ENCODE assay signal across 11 cellular contexts in the genomic region with DNA sequence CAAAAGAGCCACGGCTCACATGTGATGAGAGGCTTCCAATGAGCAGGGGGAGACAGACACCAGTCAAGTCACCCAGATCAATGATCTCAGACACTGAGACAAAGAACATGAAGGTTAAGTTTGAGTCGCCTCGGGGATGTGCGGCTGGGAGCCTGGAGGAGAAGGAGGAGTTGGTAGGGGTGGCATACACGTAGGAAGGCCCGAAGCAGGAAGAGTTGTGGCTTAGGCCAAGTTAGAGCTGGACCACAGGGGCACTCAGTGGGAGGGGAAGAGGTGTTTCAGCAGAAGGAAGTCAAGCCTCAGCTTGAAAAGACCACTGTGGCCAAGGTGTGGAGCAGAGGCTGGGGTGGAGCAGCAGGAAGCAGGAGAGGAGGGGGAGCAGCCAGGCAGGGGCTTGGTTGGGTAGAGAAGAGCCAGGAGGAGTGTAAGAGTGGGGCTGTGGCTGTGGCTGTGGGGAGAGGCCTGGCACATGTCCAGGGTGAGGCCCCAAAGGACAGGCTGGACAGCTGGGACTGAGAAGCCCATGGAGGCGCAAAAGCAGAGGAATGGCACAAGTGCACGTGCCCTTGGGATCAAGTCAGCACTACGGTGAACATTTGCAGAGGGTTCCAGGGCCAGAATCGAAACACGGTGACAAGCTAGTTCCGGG. TPM values are rescaled to one million over a fixed set of nuclear protein-coding genes. Genes with fewer than 3 reads are reported as not detected.
DNase-seq lines count a peak whose midpoint lies in the region; ATAC-seq and TF ChIP-seq lines count a peak whose summit lies in the region.
"Had no signal": no experiment of that assay in that cellular context is flagged by ENCODE, and none has a peak within 500 bp of the region (broad histone marks: within the 10 kb centered on the region; RNA-seq: fewer than 3 reads in every experiment).

No MANE protein-coding gene starts in this region.

- TF ChIP-seq CTCF in adrenal gland (IDR thresholded peaks at IDR 0.05): no peak

- H3K27ac ChIP-seq in KOPT-K1 (ENCODE audit: low read depth, low read length, poor library complexity, severe bottlenecking): peak overlapping the region; percentile 53
- no peak overlapping the region for H3K27ac ChIP-seq in adrenal gland

- peak overlapping the region; percentile 66 for H3K27ac Mint-ChIP-seq in activated naive CD8-positive, alpha-beta T cell treated with anti-CD3 and anti-CD28 coated beads for 36 hours
- peak overlapping the region; percentile 84 to 95 for H3K27ac Mint-ChIP-seq in natural killer cell treated with Interleukin-12 subunit alpha and Interleukin-12 subunit beta and Interleukin-15 and Interleukin-18, amount 100 ng/mL, for 72 hours

- H3K4me1 Mint-ChIP-seq in activated naive CD8-positive, alpha-beta T cell treated with anti-CD3 and anti-CD28 coated beads for 36 hours: peaks cover 16% of the 10 kb centered on the region
- peaks cover 29 to 42% of the 10 kb centered on the region in 2 donors for H3K4me1 Mint-ChIP-seq in natural killer cell treated with Interleukin-12 subunit alpha and Interleukin-12 subunit beta and Interleukin-15 and Interleukin-18, amount 100 ng/mL, for 72 hours (ENCODE audit: low read depth in 2 of 2)

- 82 to 91% (median 88%) methylated on average over 12 of the region's 12 CpGs for WGBS in adrenal gland, 4 donors

- H3K9me3 Mint-ChIP-seq in activated naive CD8-positive, alpha-beta T cell treated with anti-CD3 and anti-CD28 coated beads for 36 hours: no peaks in the 10 kb centered on the region
- H3K9me3 Mint-ChIP-seq in natural killer cell treated with Interleukin-12 subunit alpha and Interleukin-12 subunit beta and Interleukin-15 and Interleukin-18, amount 100 ng/mL, for 72 hours: no peaks in the 10 kb centered on the region

- H3K9me3 ChIP-seq in KOPT-K1 (ENCODE audit: insufficient read depth, low read length, poor library complexity, severe bottlenecking) (no peaks in the 10 kb centered on the region), adrenal gland (replicated peaks in 1 of 3) (no peaks in the 10 kb centered on the region)

- peak; percentile 72 to 79 for ATAC-seq in natural killer cell treated with Interleukin-12 subunit alpha and Interleukin-12 subunit beta and Interleukin-15 and Interleukin-18, amount 100 ng/mL, for 72 hours
- ATAC-seq in left colon: no peak

- DNase-seq in CMK (ENCODE audit: low read depth) (peak; percentile 62), AML-193 (lab: John Stamatoyannopoulos, UW) (no peak), left colon (no peak), adrenal gland (no peak)
- DNase-seq in activated naive CD8-positive, alpha-beta T cell treated with anti-CD3 and anti-CD28 coated beads for 36 hours: peak; percentile 9
- peak; percentile 71 for DNase-seq in natural killer cell treated with Interleukin-12 subunit alpha and Interleukin-12 subunit beta and Interleukin-15 and Interleukin-18, amount 100 ng/mL, for 72 hours (ENCODE audit: low spot score)
- DNase-seq in stimulated activated CD4-positive, alpha-beta T cell treated with anti-CD3 and anti-CD28 coated beads, Interleukin-12 subunit alpha, Interleukin-12 subunit beta, amount 100 ng/mL, for 4 hours: no peak
- DNase-seq: central memory CD4-positive, alpha-beta T cell; GOT3; NCI-H187 treated with DMSO at 0.1 percent for 48 hours had no signal

- H3K36me3 ChIP-seq in KOPT-K1 (ENCODE audit: insufficient read depth, low read length) (no peaks in the 10 kb centered on the region), adrenal gland (replicated peaks in 1 of 2) (no peaks in the 10 kb centered on the region)

- no peak for TF ChIP-seq POLR2A in adrenal gland (IDR thresholded peaks at IDR 0.05)

- H3K4me1 ChIP-seq in adrenal gland (replicated peaks in 1 of 2): no peaks in the 10 kb centered on the region

- no peaks in the 10 kb centered on the region for H3K36me3 Mint-ChIP-seq in activated naive CD8-positive, alpha-beta T cell treated with anti-CD3 and anti-CD28 coated beads for 36 hours
- no peaks in the 10 kb centered on the region for H3K36me3 Mint-ChIP-seq in natural killer cell treated with Interleukin-12 subunit alpha and Interleukin-12 subunit beta and Interleukin-15 and Interleukin-18, amount 100 ng/mL, for 72 hours

- intact Hi-C loops in left colon (cut with DNase I, micrococcal nuclease) (no loop called here), adrenal gland (cut with DNase I) (no loop called here)

- peak overlapping the region; percentile 9 for H3K4me3 Mint-ChIP-seq in activated naive CD8-positive, alpha-beta T cell treated with anti-CD3 and anti-CD28 coated beads for 36 hours
- peak overlapping the region; percentile 82 for H3K4me3 Mint-ChIP-seq in natural killer cell treated with Interleukin-12 subunit alpha and Interleukin-12 subunit beta and Interleukin-15 and Interleukin-18, amount 100 ng/mL, for 72 hours

- H3K4me3 ChIP-seq in adrenal gland: no peak overlapping the region

- no peaks in the 10 kb centered on the region for H3K27me3 Mint-ChIP-seq in activated naive CD8-positive, alpha-beta T cell treated with anti-CD3 and anti-CD28 coated beads for 36 hours
- no peaks in the 10 kb centered on the region for H3K27me3 Mint-ChIP-seq in natural killer cell treated with Interleukin-12 subunit alpha and Interleukin-12 subunit beta and Interleukin-15 and Interleukin-18, amount 100 ng/mL, for 72 hours

- no peaks in the 10 kb centered on the region for H3K27me3 ChIP-seq in adrenal gland

RNA-seq across cellular contexts. Expression of gene CTNNBIP1, which starts 27.6 kb away (rescaled TPM):
- total RNA-seq in activated naive CD8-positive, alpha-beta T cell treated with anti-CD3 and anti-CD28 coated beads for 36 hours: 1 to 10 TPM; 8.0 to 8.6 TPM
- 10 to 100 TPM; 12.5 to 18.7 TPM for total RNA-seq in natural killer cell treated with Interleukin-12 subunit alpha and Interleukin-12 subunit beta and Interleukin-15 and Interleukin-18, amount 100 ng/mL, for 72 hours
- 10 to 100 TPM; 25.7 to 30.9 TPM for total RNA-seq in left colon
- 10 to 100 TPM; 12.5 to 26.9 (median 19.9) TPM for total RNA-seq in adrenal gland
- polyA plus RNA-seq in adrenal gland: 10 to 100 TPM in 1 of 3 donors, 1 to 10 TPM in 2; 6.8 to 12.0 (median 8.0) TPM

RNA-seq across cellular contexts. Expression of gene CLSTN1, which starts 58.7 kb away (rescaled TPM):
- total RNA-seq in activated naive CD8-positive, alpha-beta T cell treated with anti-CD3 and anti-CD28 coated beads for 36 hours: 10 to 100 TPM; 30.4 to 31.0 TPM
- total RNA-seq in natural killer cell treated with Interleukin-12 subunit alpha and Interleukin-12 subunit beta and Interleukin-15 and Interleukin-18, amount 100 ng/mL, for 72 hours: 10 to 100 TPM; 57.3 to 66.4 TPM
- total RNA-seq in left colon (100 to 1,000 TPM; 235 to 251 TPM), adrenal gland (100 to 1,000 TPM in 2 of 8 donors, 10 to 100 TPM in 6; 69.3 to 106 (median 87.6) TPM)
- polyA plus RNA-seq in adrenal gland: 10 to 100 TPM; 48.8 to 74.3 (median 67.0) TPM

Comparison
In these comparisons a context has a peak if more than half of its experiments do, and no peak if none do; other contexts are left out.
1. DNase-seq: peak in CMK (single experiment), activated naive CD8-positive, alpha-beta T cell treated with anti-CD3 and anti-CD28 coated beads for 36 hours (single experiment) and natural killer cell treated with Interleukin-12 subunit alpha and Interleukin-12 subunit beta and Interleukin-15 and Interleukin-18, amount 100 ng/mL, for 72 hours (single experiment); none in AML-193 (0 of 2), left colon (0 of 2), adrenal gland (0 of 7) and stimulated activated CD4-positive, alpha-beta T cell treated with anti-CD3 and anti-CD28 coated beads, Interleukin-12 subunit alpha, Interleukin-12 subunit beta, amount 100 ng/mL, for 4 hours (single experiment).